Comparison of ENCODE assay signal across 23 cellular contexts in genomic region chr2:220469201-220469600, GRCh38.
DNase-seq lines count a peak whose midpoint lies in the region; TF ChIP-seq lines count a peak whose summit lies in the region.
"Had no signal": no experiment of that assay in that cellular context is flagged by ENCODE, and none has a peak within 500 bp of the region (broad histone marks: within the 10 kb centered on the region; RNA-seq: fewer than 3 reads in every experiment).

No MANE protein-coding gene starts in this region.

- H3K36me3 ChIP-seq in adipocyte (ENCODE audit: control insufficient read depth, insufficient read depth, low read length, severe bottlenecking): no peaks in the 10 kb centered on the region
- H3K36me3 ChIP-seq: gastroesophageal sphincter, right atrium auricular region, uterus had no signal

- no peaks in the 10 kb centered on the region for H3K27me3 Mint-ChIP-seq in mesothelial cell of epicardium (ENCODE audit: low read depth)
- no peaks in the 10 kb centered on the region for H3K27me3 Mint-ChIP-seq in activated CD4-positive, alpha-beta T cell treated with anti-CD3 and anti-CD28 coated beads, Interleukin-2, amount 10 ng/mL, durations not matched to agents 24 days and 14 days

- H3K4me1 Mint-ChIP-seq in mesothelial cell of epicardium: peaks cover 10% of the 10 kb centered on the region
- H3K4me1 Mint-ChIP-seq in activated CD4-positive, alpha-beta T cell treated with anti-CD3 and anti-CD28 coated beads, Interleukin-2, amount 10 ng/mL, durations not matched to agents 24 days and 14 days: no peaks in the 10 kb centered on the region
- H3K4me1 Mint-ChIP-seq: central memory CD8-positive, alpha-beta T cell; WTC11 had no signal

- intact Hi-C loops in activated CD4-positive, alpha-beta T cell treated with anti-CD3 and anti-CD28 coated beads, Interleukin-2, amount 10 ng/mL, durations not matched to agents 24 days and 14 days (cut with micrococcal nuclease): no loop called here

- peaks cover 10% of the 10 kb centered on the region for H3K4me1 ChIP-seq in adipocyte (ENCODE audit: control insufficient read depth, insufficient read depth, low read length)
- H3K4me1 ChIP-seq: gastroesophageal sphincter, uterus had no signal

- no peaks in the 10 kb centered on the region for H3K9me3 Mint-ChIP-seq in mesothelial cell of epicardium
- H3K9me3 Mint-ChIP-seq in activated CD4-positive, alpha-beta T cell treated with anti-CD3 and anti-CD28 coated beads, Interleukin-2, amount 10 ng/mL, durations not matched to agents 24 days and 14 days: no peaks in the 10 kb centered on the region
- H3K9me3 Mint-ChIP-seq: central memory CD8-positive, alpha-beta T cell; WTC11 had no signal

- H3K27me3 ChIP-seq in adipocyte (replicated peaks; ENCODE audit: control insufficient read depth, insufficient read depth, low read length): no peaks in the 10 kb centered on the region
- H3K27me3 ChIP-seq: gastroesophageal sphincter, right atrium auricular region, uterus had no signal

- no peak overlapping the region for H3K27ac Mint-ChIP-seq in mesothelial cell of epicardium
- no peak overlapping the region for H3K27ac Mint-ChIP-seq in activated CD4-positive, alpha-beta T cell treated with anti-CD3 and anti-CD28 coated beads, Interleukin-2, amount 10 ng/mL, durations not matched to agents 24 days and 14 days
- H3K27ac Mint-ChIP-seq: WTC11 had no signal

- no peak overlapping the region for H3K9ac ChIP-seq in adipocyte (ENCODE audit: low read length)

- H3K9me3 ChIP-seq in adipocyte (ENCODE audit: control insufficient read depth, low read length): no peaks in the 10 kb centered on the region
- H3K9me3 ChIP-seq: gastroesophageal sphincter, right atrium auricular region, uterus had no signal

- TF ChIP-seq CTCF in mesothelial cell of epicardium (IDR thresholded peaks at IDR 0.05; ENCODE audit: unreplicated experiment): no peak

- no peak overlapping the region for H3K4me3 Mint-ChIP-seq in mesothelial cell of epicardium
- H3K4me3 Mint-ChIP-seq in activated CD4-positive, alpha-beta T cell treated with anti-CD3 and anti-CD28 coated beads, Interleukin-2, amount 10 ng/mL, durations not matched to agents 24 days and 14 days: no peak overlapping the region
- H3K4me3 Mint-ChIP-seq: central memory CD8-positive, alpha-beta T cell; WTC11 had no signal

- DNase-seq in AG08396 (ENCODE audit: low spot score) (peak; percentile 19), HS-5 (ENCODE audit: low read depth) (peak; percentile 33), adipocyte (ENCODE audit: low read depth) (peak; percentile 63), fibroblast of the conjunctiva (ENCODE audit: low read depth) (peak; percentile 47), NCI-H446 (lab: John Stamatoyannopoulos, UW) (no peak), mesothelial cell of epicardium (ENCODE audit: low spot score in 2 of 2, unreplicated experiment in 2 of 2) (no peak), OCI-M2 (lab: John Stamatoyannopoulos, UW; ENCODE audit: unreplicated experiment) (no peak)
- DNase-seq in activated CD4-positive, alpha-beta T cell treated with anti-CD3 and anti-CD28 coated beads, Interleukin-2, amount 10 ng/mL, durations not matched to agents 24 days and 14 days: no peak
- DNase-seq: ACHN; effector memory CD4-positive, alpha-beta T cell; GDM1; KG1; left colon; NCI-H1694; NCI-H345; SHP77; stimulated activated CD4-positive, alpha-beta T cell treated with anti-CD3 and anti-CD28 coated beads, Interleukin-2, amount 100 ng/mL, for 24 hours; T-helper 2 cell; uterus had no signal

- H3K4me3 ChIP-seq in adipocyte (ENCODE audit: low read length): no peak overlapping the region
- H3K4me3 ChIP-seq: gastroesophageal sphincter, right atrium auricular region, uterus had no signal

- H3K36me3 Mint-ChIP-seq in mesothelial cell of epicardium: no peaks in the 10 kb centered on the region
- no peaks in the 10 kb centered on the region for H3K36me3 Mint-ChIP-seq in activated CD4-positive, alpha-beta T cell treated with anti-CD3 and anti-CD28 coated beads, Interleukin-2, amount 10 ng/mL, durations not matched to agents 24 days and 14 days (ENCODE audit: low read depth)
- H3K36me3 Mint-ChIP-seq: WTC11 had no signal

Comparison
In these comparisons a context has a peak if more than half of its experiments do, and no peak if none do; other contexts are left out.
1. DNase-seq: peak in AG08396 (single experiment), HS-5 (single experiment), adipocyte (single experiment) and fibroblast of the conjunctiva (single experiment); none in NCI-H446 (0 of 2), mesothelial cell of epicardium (0 of 2), activated CD4-positive, alpha-beta T cell treated with anti-CD3 and anti-CD28 coated beads, Interleukin-2, amount 10 ng/mL, durations not matched to agents 24 days and 14 days (single experiment) and OCI-M2 (single experiment).